In the genomic region with DNA sequence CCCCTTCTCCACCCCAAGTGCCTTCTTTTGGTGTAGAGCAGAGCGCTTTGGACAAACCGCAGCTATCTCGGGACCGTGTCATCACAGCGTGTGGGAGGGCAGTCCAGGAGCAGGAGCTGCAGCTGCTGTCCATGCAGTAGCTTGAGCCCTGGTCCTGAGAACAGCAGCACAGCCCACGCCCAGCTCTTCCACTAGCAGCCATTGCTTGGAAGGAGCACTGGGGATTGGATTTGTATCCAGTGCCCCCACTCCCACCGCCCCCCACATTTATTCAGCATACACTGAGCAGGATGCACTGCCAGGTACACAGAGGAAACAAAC, we compare ENCODE assay signal across 1 cellular context.
TF ChIP-seq lines count a peak whose summit lies in the region.

No MANE protein-coding gene starts in this region.

TF ChIP-seq in HCT116, 20 proteins besides CTCF, POLR2A, EP300 and RAD21 (continued from another document):
- TF ChIP-seq ATF3 (IDR thresholded peaks at IDR 0.05) (no peak), EZH2 (IDR thresholded peaks at IDR 0.05) (no peak), SP1 (IDR thresholded peaks at IDR 0.05; ENCODE audit: low read depth) (no peak), ZFX (IDR thresholded peaks at IDR 0.05) (no peak), FOSL1 (IDR thresholded peaks at IDR 0.05; ENCODE audit: low read depth) (no peak), EGR1 (IDR thresholded peaks at IDR 0.05; ENCODE audit: low read depth) (no peak), EZH2phosphoT487 (IDR thresholded peaks at IDR 0.05; ENCODE audit: borderline replicate concordance) (no peak), SIN3A (IDR thresholded peaks at IDR 0.05; ENCODE audit: low read depth) (no peak)
